Comparison of ENCODE assay signal across 1 cellular context in genomic region chr14:24442240-24443052, GRCh38.
TF ChIP-seq lines count a peak whose summit lies in the region.

SDR39U1 (minus strand) TSS chr14:24442776; CDS start chr14:24442769, 7 bp downstream.

TF ChIP-seq in HepG2, 621 proteins besides CTCF, POLR2A, EP300 and RAD21 (continued from another document):
- no peak; the same call in 1 of the 2 replicates for TF ChIP-seq CHCHD3 (CRISPR knock-in tag; IDR thresholded peaks at IDR 0.05)
- TF ChIP-seq ZNF138 (CRISPR knock-in tag; IDR thresholded peaks at IDR 0.05; ENCODE audit: low read depth): 0 out of 2 replicates have a peak, but pooled peaks have one; percentile 30
- peak; percentile 100 for TF ChIP-seq SAFB2 (CRISPR knock-in tag; IDR thresholded peaks at IDR 0.05; ENCODE audit: borderline replicate concordance, low read depth)
- peak; percentile 96 for TF ChIP-seq KDM4B (CRISPR knock-in tag; IDR thresholded peaks at IDR 0.05)
- TF ChIP-seq ZBTB7A (CRISPR knock-in tag; IDR thresholded peaks at IDR 0.05): no peak; the same call in none of the 2 replicates
- TF ChIP-seq ZNF230 (CRISPR knock-in tag; IDR thresholded peaks at IDR 0.05): peak; percentile 98
- TF ChIP-seq ZNF879 (CRISPR knock-in tag; IDR thresholded peaks at IDR 0.05): no peak
- peak; percentile 73 for TF ChIP-seq ZNF768 (CRISPR knock-in tag; IDR thresholded peaks at IDR 0.05)
- TF ChIP-seq POGZ (CRISPR knock-in tag; IDR thresholded peaks at IDR 0.05): peak; percentile 85
- peak; percentile 90 for TF ChIP-seq CEBPG (CRISPR knock-in tag; IDR thresholded peaks at IDR 0.05)
- peak; percentile 92 for TF ChIP-seq ZNF670 (CRISPR knock-in tag; IDR thresholded peaks at IDR 0.05; ENCODE audit: borderline replicate concordance)
- no peak for TF ChIP-seq ZFP62 (CRISPR knock-in tag; IDR thresholded peaks at IDR 0.05)
- peak; percentile 66 for TF ChIP-seq PPARG (CRISPR knock-in tag; conservative IDR thresholded peaks at IDR 0.05)
- TF ChIP-seq SRSF1 (optimal IDR thresholded peaks at IDR 0.05; ENCODE audit: low read depth, low read length): peak; percentile 98
- TF ChIP-seq SP4 (CRISPR knock-in tag; IDR thresholded peaks at IDR 0.05): peak; percentile 93
- TF ChIP-seq NFIC (IDR thresholded peaks at IDR 0.05; ENCODE audit: low read length): no peak
- TF ChIP-seq HMG20A (CRISPR knock-in tag; IDR thresholded peaks at IDR 0.05; ENCODE audit: borderline replicate concordance): peak; percentile 35
- TF ChIP-seq HNF4A (CRISPR knock-in tag; IDR thresholded peaks at IDR 0.05): peak; percentile 62
- no peak; the same call in 1 of the 2 replicates for TF ChIP-seq PRMT3 (CRISPR knock-in tag; IDR thresholded peaks at IDR 0.05; ENCODE audit: borderline replicate concordance, low read depth)
- TF ChIP-seq FIP1L1 (IDR thresholded peaks at IDR 0.05; ENCODE audit: borderline replicate concordance, insufficient read depth, low read depth, low read length): 0 out of 2 replicates have a peak, but pooled peaks have one; percentile 86
- TF ChIP-seq ZNF274 (CRISPR knock-in tag; IDR thresholded peaks at IDR 0.05): peak; percentile 94
- peak; percentile 98 for TF ChIP-seq ZNF331 (CRISPR knock-in tag; IDR thresholded peaks at IDR 0.05)
- peak; percentile 98 for TF ChIP-seq IKZF5 (CRISPR knock-in tag; IDR thresholded peaks at IDR 0.05)
- TF ChIP-seq RNF219 (CRISPR knock-in tag; IDR thresholded peaks at IDR 0.05): no peak
- peak; percentile 62 for TF ChIP-seq NR2F6 (IDR thresholded peaks at IDR 0.05)
- TF ChIP-seq NR2F6 (CRISPR knock-in tag; IDR thresholded peaks at IDR 0.05): peak; percentile 67
- TF ChIP-seq REST (IDR thresholded peaks at IDR 0.05; ENCODE audit: borderline replicate concordance in 1 of 2, low read depth in 1 of 2, low read length in 2 of 2): peak in 1 of 2 experiments; percentile 64; a peak in 1 of 4 replicates
- TF ChIP-seq ZHX1 (CRISPR knock-in tag; IDR thresholded peaks at IDR 0.05; ENCODE audit: low read depth): 0 out of 2 replicates have a peak, but pooled peaks have one; percentile 20
- TF ChIP-seq ARID5B (CRISPR knock-in tag; IDR thresholded peaks at IDR 0.05): peak; percentile 71
- TF ChIP-seq ZNF264 (CRISPR knock-in tag; IDR thresholded peaks at IDR 0.05): peak; percentile 96
- TF ChIP-seq ATF4 (CRISPR knock-in tag; IDR thresholded peaks at IDR 0.05): peak in 1 of 2 experiments; percentile 76; a peak in 1 of 4 replicates
